ENCODE assay signal across 8 cellular contexts in the genomic region with DNA sequence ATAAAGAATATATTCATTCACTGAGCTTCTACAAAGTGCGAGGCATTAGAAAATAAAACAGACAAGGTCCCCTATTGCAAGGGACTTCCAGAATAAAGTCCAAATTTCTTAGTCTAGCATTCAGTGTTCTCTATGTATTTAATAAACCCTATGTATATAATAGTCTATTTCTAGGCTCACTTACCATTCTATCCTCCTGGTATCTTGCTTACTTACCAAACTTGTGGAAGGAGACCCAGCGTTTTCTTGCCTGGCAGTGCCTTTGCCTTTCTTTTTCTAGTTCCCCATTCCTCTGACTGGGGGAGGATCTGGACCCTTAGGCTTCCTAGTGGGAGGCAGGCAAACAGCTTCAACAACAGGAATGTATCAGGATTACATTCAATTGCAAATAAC. TPM values are rescaled to one million over a fixed set of nuclear protein-coding genes. Genes with fewer than 3 reads are reported as not detected.
A peak's percentile ranks its signal among the peaks of the same experiment; 100 is the strongest.
DNase-seq lines count a peak whose midpoint lies in the region; ATAC-seq and TF ChIP-seq lines count a peak whose summit lies in the region.

No MANE protein-coding gene starts in this region.

- no peak for ATAC-seq in PC-3
- no peak for ATAC-seq in HG03280 (IDR thresholded peaks at IDR 0.05; ENCODE audit: unreplicated experiment)

- H4K20me1 ChIP-seq in DOHH2 (ENCODE audit: control insufficient read depth, insufficient read depth, low read depth, low read length) (no peaks in the 10 kb centered on the region), PC-3 (ENCODE audit: low read length) (peaks cover 23% of the 10 kb centered on the region)

- H3K9me3 Mint-ChIP-seq in endodermal cell = no peaks in the 10 kb centered on the region

- H3K4me3 Mint-ChIP-seq in endodermal cell = peak overlapping the region; percentile 70

- TF ChIP-seq CTCF in DOHH2 (IDR thresholded peaks at IDR 0.05; ENCODE audit: low read depth, low read length, poor library complexity, severe bottlenecking) (no peak), PC-3 (conservative IDR thresholded peaks at IDR 0.05; ENCODE audit: low read depth, low read length) (no peak), endodermal cell (conservative IDR thresholded peaks at IDR 0.05) (no peak), parathyroid adenoma (IDR thresholded peaks at IDR 0.05) (no peak)

- H3F3A ChIP-seq in DOHH2 (ENCODE audit: control insufficient read depth, insufficient read depth) (peaks cover 25% of the 10 kb centered on the region), PC-3 (ENCODE audit: low read length, unreplicated experiment) (no peaks in the 10 kb centered on the region)

- no peaks in the 10 kb centered on the region for H3K27me3 ChIP-seq in DOHH2 (ENCODE audit: control insufficient read depth, low read length)
- H3K27me3 ChIP-seq in PC-3 (ENCODE audit: low read length) = no peaks in the 10 kb centered on the region
- H3K27me3 ChIP-seq in endodermal cell (ENCODE audit: control insufficient read depth, insufficient read depth, low read length, poor library complexity, severe bottlenecking) = peaks cover 22% of the 10 kb centered on the region
- no peaks in the 10 kb centered on the region for H3K27me3 ChIP-seq in parathyroid adenoma (ENCODE audit: control insufficient read depth, insufficient read depth, low read length)

- peaks cover 39% of the 10 kb centered on the region for H3K79me2 ChIP-seq in DOHH2 (ENCODE audit: control insufficient read depth, low read length)
- H3K79me2 ChIP-seq in PC-3 (ENCODE audit: low read length) = peaks cover 37% of the 10 kb centered on the region
- peaks cover 7% of the 10 kb centered on the region for H3K79me2 ChIP-seq in parathyroid adenoma

- peaks cover 19% of the 10 kb centered on the region for H3K4me1 Mint-ChIP-seq in endodermal cell

- intact Hi-C loops in PC-3 (cut with micrococcal nuclease) = loop anchor here (2.0 kb wide), 1 partner anchor 16 kb away; no protein-coding TSS in a partner anchor

- BruUV-seq in PC-3 (replicated peaks; lab: Mats Ljungman, UMichigan) = TSS peak; percentile 97

- 17 to 58% methylated on average over 1 to 2 of the region's 2 CpGs for WGBS in endodermal cell (ENCODE audit: insufficient coverage in 1 of 2, insufficient read length in 1 of 2), 2 experiments

- H3K4me1 ChIP-seq in DOHH2 (ENCODE audit: control insufficient read depth, low read length) (peaks cover 18% of the 10 kb centered on the region), PC-3 (ENCODE audit: insufficient read depth, low read length) (peaks cover 36% of the 10 kb centered on the region), endodermal cell (ENCODE audit: control insufficient read depth, insufficient read depth, low read length) (peaks cover 3% of the 10 kb centered on the region), parathyroid adenoma (peaks cover 5% of the 10 kb centered on the region)

- peak overlapping the region; percentile 72 for H3K4me3 ChIP-seq in DOHH2 (ENCODE audit: low read length)
- peak overlapping the region; percentile 70 for H3K4me3 ChIP-seq in PC-3 (ENCODE audit: low read length)
- peak overlapping the region; percentile 65 for H3K4me3 ChIP-seq in endodermal cell (ENCODE audit: low read length)
- H3K4me3 ChIP-seq in parathyroid adenoma (ENCODE audit: low read depth, low read length) = peak overlapping the region; percentile 48

- H3K9me3 ChIP-seq in DOHH2 (ENCODE audit: control insufficient read depth, insufficient read depth, low read length) (no peaks in the 10 kb centered on the region), PC-3 (ENCODE audit: low read length) (no peaks in the 10 kb centered on the region), endodermal cell (ENCODE audit: control insufficient read depth, low read length) (no peaks in the 10 kb centered on the region), parathyroid adenoma (ENCODE audit: control insufficient read depth, low read length) (no peaks in the 10 kb centered on the region)

- H3K9me2 ChIP-seq in DOHH2 (replicated peaks; ENCODE audit: control insufficient read depth, low read length) (no peaks in the 10 kb centered on the region), PC-3 (replicated peaks; ENCODE audit: low read length) (no peaks in the 10 kb centered on the region)

- no peaks in the 10 kb centered on the region for H3K36me3 Mint-ChIP-seq in endodermal cell (ENCODE audit: low read depth)

- H3K36me3 ChIP-seq in DOHH2 (ENCODE audit: control insufficient read depth, low read length) (peaks cover 16% of the 10 kb centered on the region), PC-3 (ENCODE audit: low read depth, low read length) (no peaks in the 10 kb centered on the region), endodermal cell (ENCODE audit: control insufficient read depth, insufficient read depth, low read length) (no peaks in the 10 kb centered on the region), parathyroid adenoma (ENCODE audit: control insufficient read depth, insufficient read depth, low read length) (no peaks in the 10 kb centered on the region)

- H3K9ac ChIP-seq in PC-3 (ENCODE audit: low read length) (no peak overlapping the region), endodermal cell (ENCODE audit: extremely low read depth, low read length, poor library complexity, severe bottlenecking) (no peak overlapping the region), parathyroid adenoma (no peak overlapping the region)

- DNase-seq in PC-3 (no peak), endodermal cell (no peak), H4 (ENCODE audit: low spot score) (no peak), OCI-M2 (lab: John Stamatoyannopoulos, UW; ENCODE audit: unreplicated experiment) (no peak)
- no peak for DNase-seq in stimulated activated CD4-positive, alpha-beta T cell treated with anti-CD3 and anti-CD28 coated beads, Interleukin-15, amount 100 ng/mL, for 24 hours

- H2AFZ ChIP-seq in PC-3 (ENCODE audit: low read length) = peak overlapping the region; percentile 71
- H2AFZ ChIP-seq in parathyroid adenoma = peak overlapping the region; percentile 87

- H3K27ac Mint-ChIP-seq in endodermal cell = no peak overlapping the region

- H3K27ac ChIP-seq in DOHH2 (ENCODE audit: low read depth, low read length) (no peak overlapping the region), PC-3 (ENCODE audit: low read length) (no peak overlapping the region), endodermal cell (ENCODE audit: low read depth, low read length) (no peak overlapping the region), parathyroid adenoma (peak overlapping the region; percentile 78)

- POLR2A ChIA-PET in PC-3 (lab: Charles Lee; ENCODE audit: unreplicated experiment) = interaction anchor here (0.5 to 1.2 kb wide), 6 partner anchors 11 to 85 kb away, joined by 3 to 15 read pairs (median 8); no protein-coding TSS in a partner anchor

- peak overlapping the region; percentile 77 for H3K4me2 ChIP-seq in DOHH2 (ENCODE audit: low read length)
- peak overlapping the region; percentile 70 for H3K4me2 ChIP-seq in PC-3 (ENCODE audit: low read length)
- peak overlapping the region; percentile 78 for H3K4me2 ChIP-seq in parathyroid adenoma (ENCODE audit: low read length)

- peaks cover 43% of the 10 kb centered on the region for H3K27me3 Mint-ChIP-seq in endodermal cell (ENCODE audit: insufficient read depth)

- CTCF ChIA-PET in PC-3 (lab: Charles Lee) = interaction anchor here (0.6 to 1.0 kb wide), 2 partner anchors 12 to 42 kb away, joined by 7 to 8 read pairs; no protein-coding TSS in a partner anchor

RNA-seq across cellular contexts. Expression of gene RNF19B, which starts 0.6 kb away (rescaled TPM):
- total RNA-seq in PC-3 (2014; rRNA removed) (17.9 and 21.3 TPM in 2 replicates), endodermal cell (10 to 100 TPM; 17.8 TPM)
- 13.1 TPM for polyA plus RNA-seq in endodermal cell (2013, experiment 1 of 2)
- 12.7 TPM for polyA plus RNA-seq in endodermal cell (2013, experiment 2 of 2)
- total RNA-seq in H4 (2014; rRNA removed; shearing (Covaris generic)) = 7.5 and 9.7 TPM in 2 replicates
